Comparison of ENCODE assay signal across 8 cellular contexts in genomic region chr3:114827495-114827894, GRCh38.
DNase-seq lines count a peak whose midpoint lies in the region; ATAC-seq, FAIRE-seq and TF ChIP-seq lines count a peak whose summit lies in the region.

No MANE protein-coding gene starts in this region.

- H3K9me3 ChIP-seq in HAP-1: no peaks in the 10 kb centered on the region

- in situ Hi-C loops in HAP-1 (cut with MboI; ENCODE audit: low sequenced_read_pairs): loop anchor here (25.0 kb wide), 3 partner anchors 360 to 985 kb away; no protein-coding TSS in a partner anchor

- H3K4me3 ChIP-seq in GM06990 (replicated peaks; ENCODE audit: low read depth, low read length) (no peak overlapping the region), HAP-1 (no peak overlapping the region)

- H3K27me3 ChIP-seq in GM06990 (replicated peaks; ENCODE audit: control insufficient read depth, insufficient read depth, low read length): no peaks in the 10 kb centered on the region
- no peaks in the 10 kb centered on the region for H3K27me3 ChIP-seq in HAP-1 (ENCODE audit: low read depth)

- FAIRE-seq in frontal cortex (lab: Jason Lieb, UNC): peak; percentile 6

- DNase-seq in GM06990 (ENCODE audit: extremely low read depth, insufficient read length): peak; percentile 7
- peak; percentile 38 to 66 for DNase-seq in HAP-1 (ENCODE audit: low spot score in 2 of 2)
- peak; percentile 14 for DNase-seq in NCI-H1417 treated with DMSO at 0.1 percent for 48 hours (lab: John Stamatoyannopoulos, UW)
- peak; percentile 59 for DNase-seq in SKM-1 treated with dmso at 0.1 percent for 144 hours (lab: John Stamatoyannopoulos, UW; ENCODE audit: unreplicated experiment)
- DNase-seq in frontal cortex (ENCODE audit: low spot score in 2 of 2): peak in 1 of 2 donors; percentile 8
- DNase-seq in renal cortical epithelial cell (ENCODE audit: low read depth): peak; percentile 72
- DNase-seq in NCI-H226: no peak

- peaks cover 20% of the 10 kb centered on the region for H3K4me1 ChIP-seq in HAP-1

- peak; percentile 67 for TF ChIP-seq CTCF in GM06990 (IDR thresholded peaks at IDR 0.05; ENCODE audit: insufficient read depth, low read length, poor library complexity, severe bottlenecking)

- no peak for ATAC-seq in GM19324 (IDR thresholded peaks at IDR 0.05; ENCODE audit: low FRiP score, unreplicated experiment)

- H3K36me3 ChIP-seq in GM06990 (ENCODE audit: control insufficient read depth, insufficient read depth, low read length) (no peaks in the 10 kb centered on the region), HAP-1 (replicated peaks) (no peaks in the 10 kb centered on the region)
